In genomic region chr10:99235872-99236626, GRCh38 we compare ENCODE assay signal across 15 cellular contexts. TPM values are rescaled to one million over a fixed set of nuclear protein-coding genes. Genes with fewer than 3 reads are reported as not detected.
DNase-seq lines count a peak whose midpoint lies in the region; ATAC-seq and TF ChIP-seq lines count a peak whose summit lies in the region.
"Had no signal": no experiment of that assay in that cellular context is flagged by ENCODE, and none has a peak within 500 bp of the region (broad histone marks: within the 10 kb centered on the region; RNA-seq: fewer than 3 reads in every experiment).

No MANE protein-coding gene starts in this region.

- H3K9me3 ChIP-seq in right cardiac atrium (ENCODE audit: control insufficient read depth, low read length) (no peaks in the 10 kb centered on the region), vagina (no peaks in the 10 kb centered on the region)

- peaks cover 2% of the 10 kb centered on the region for H3K27me3 ChIP-seq in right cardiac atrium (ENCODE audit: control insufficient read depth, insufficient read depth)
- H3K27me3 ChIP-seq in vagina, result no peaks in the 10 kb centered on the region

- H3K9me3 Mint-ChIP-seq in nephron progenitor cell, result no peaks in the 10 kb centered on the region
- no peaks in the 10 kb centered on the region for H3K9me3 Mint-ChIP-seq in T-helper 2 cell treated with Interferon-gamma antibody and Interleukin-4, amounts not matched to agents 5 μg/mL and 100 μg/mL, for 36 hours
- H3K9me3 Mint-ChIP-seq: activated naive CD8-positive, alpha-beta T cell treated with anti-CD3 and anti-CD28 coated beads, Interleukin-2, amount 50 U/mL, for 24 hours; T-cell had no signal

- ATAC-seq in right cardiac atrium (peak in 1 of 2 donors; percentile 21), Right ventricle myocardium superior (ENCODE audit: poor library complexity) (no peak)
- ATAC-seq: activated CD8-positive, alpha-beta T cell treated with anti-CD3 and anti-CD28 coated beads, Interleukin-2, amount 10 ng/mL, durations not matched to agents 7 days and 5 days; activated naive CD8-positive, alpha-beta T cell treated with anti-CD3 and anti-CD28 coated beads, Interleukin-2, amount 50 U/mL, for 24 hours; T-cell had no signal

- peak in 1 of 3 donors; percentile 11 for DNase-seq in right cardiac atrium
- DNase-seq in Right ventricle myocardium superior, result no peak
- DNase-seq in erythroblast (lab: John Stamatoyannopoulos, UW), result peak; percentile 7 to 13
- DNase-seq in nephron progenitor cell, result peak; percentile 34
- no peak for DNase-seq in vagina (ENCODE audit: extremely low spot score in 2 of 2)
- DNase-seq in cerebellum (ENCODE audit: low spot score), result no peak
- no peak for DNase-seq in T-helper 2 cell treated with Interferon-gamma antibody and Interleukin-4, amounts not matched to agents 5 μg/mL and 100 μg/mL, for 36 hours (ENCODE audit: low spot score)
- no peak for DNase-seq in epidermal melanocyte (ENCODE audit: insufficient read length, low spot score)
- DNase-seq: activated CD8-positive, alpha-beta T cell treated with anti-CD3 and anti-CD28 coated beads, Interleukin-2, amount 10 ng/mL, durations not matched to agents 7 days and 5 days; activated naive CD8-positive, alpha-beta T cell treated with anti-CD3 and anti-CD28 coated beads, Interleukin-2, amount 50 U/mL, for 24 hours; left cardiac atrium; NCI-H1417; NCI-H82; T-cell had no signal

- peak overlapping the region; percentile 11 for H3K4me3 ChIP-seq in right cardiac atrium (ENCODE audit: low read length)
- peak overlapping the region; percentile 48 to 60 for H3K4me3 ChIP-seq in vagina

- peak overlapping the region; percentile 64 for H3K4me3 Mint-ChIP-seq in nephron progenitor cell
- H3K4me3 Mint-ChIP-seq in T-helper 2 cell treated with Interferon-gamma antibody and Interleukin-4, amounts not matched to agents 5 μg/mL and 100 μg/mL, for 36 hours, result no peak overlapping the region
- H3K4me3 Mint-ChIP-seq: activated CD8-positive, alpha-beta T cell treated with anti-CD3 and anti-CD28 coated beads, Interleukin-2, amount 10 ng/mL, durations not matched to agents 7 days and 5 days had no signal

- 4% methylated on average over 38 of the region's 38 CpGs for WGBS in right cardiac atrium

- TF ChIP-seq CTCF in nephron progenitor cell (IDR thresholded peaks at IDR 0.05), result no peak
- no peak for TF ChIP-seq CTCF in vagina (IDR thresholded peaks at IDR 0.05)

- no peaks in the 10 kb centered on the region for H3K36me3 ChIP-seq in vagina

- H3K4me1 ChIP-seq in right cardiac atrium (ENCODE audit: control insufficient read depth, insufficient read depth, low read length) (no peaks in the 10 kb centered on the region), vagina (peaks cover 25% of the 10 kb centered on the region)

- H3K27ac ChIP-seq in right cardiac atrium (ENCODE audit: low read length), result no peak overlapping the region
- H3K27ac ChIP-seq in vagina, result peak overlapping the region; percentile 79

- intact Hi-C loops in right cardiac atrium (cut with DNase I), result no loop called here
- intact Hi-C loops in Right ventricle myocardium superior (cut with DNase I), result no loop called here
- intact Hi-C loops in vagina (cut with DNase I), result no loop called here

- H3K27ac Mint-ChIP-seq in nephron progenitor cell, result no peak overlapping the region
- H3K27ac Mint-ChIP-seq in T-helper 2 cell treated with Interferon-gamma antibody and Interleukin-4, amounts not matched to agents 5 μg/mL and 100 μg/mL, for 36 hours, result no peak overlapping the region
- H3K27ac Mint-ChIP-seq: activated CD8-positive, alpha-beta T cell treated with anti-CD3 and anti-CD28 coated beads, Interleukin-2, amount 10 ng/mL, durations not matched to agents 7 days and 5 days; activated naive CD8-positive, alpha-beta T cell treated with anti-CD3 and anti-CD28 coated beads, Interleukin-2, amount 50 U/mL, for 24 hours; T-cell had no signal

- peaks cover 48% of the 10 kb centered on the region for H3K4me1 Mint-ChIP-seq in nephron progenitor cell
- peaks cover 14% of the 10 kb centered on the region for H3K4me1 Mint-ChIP-seq in T-helper 2 cell treated with Interferon-gamma antibody and Interleukin-4, amounts not matched to agents 5 μg/mL and 100 μg/mL, for 36 hours (ENCODE audit: low read depth)

- TF ChIP-seq POLR2A in erythroblast (IDR thresholded peaks at IDR 0.05; ENCODE audit: low read length) (no peak), vagina (IDR thresholded peaks at IDR 0.05) (no peak)

- peaks cover 94% of the 10 kb centered on the region for H3K27me3 Mint-ChIP-seq in nephron progenitor cell (ENCODE audit: low read depth, poor library complexity)
- H3K27me3 Mint-ChIP-seq in T-helper 2 cell treated with Interferon-gamma antibody and Interleukin-4, amounts not matched to agents 5 μg/mL and 100 μg/mL, for 36 hours (ENCODE audit: low read depth), result peaks cover 78% of the 10 kb centered on the region

- no peaks in the 10 kb centered on the region for H3K36me3 Mint-ChIP-seq in nephron progenitor cell (ENCODE audit: low read depth)
- no peaks in the 10 kb centered on the region for H3K36me3 Mint-ChIP-seq in T-helper 2 cell treated with Interferon-gamma antibody and Interleukin-4, amounts not matched to agents 5 μg/mL and 100 μg/mL, for 36 hours (ENCODE audit: low read depth)
- H3K36me3 Mint-ChIP-seq: T-cell had no signal

RNA-seq across cellular contexts. Expression of gene HPSE2, which starts 0.4 kb away (rescaled TPM):
- not detected for total RNA-seq in right cardiac atrium
- polyA plus RNA-seq in right cardiac atrium, result 0.09 TPM
- not detected for total RNA-seq in Right ventricle myocardium superior
- total RNA-seq in vagina, result 10.6 TPM
- not detected for total RNA-seq in cerebellum
- total RNA-seq: activated CD8-positive, alpha-beta T cell treated with anti-CD3 and anti-CD28 coated beads, Interleukin-2, amount 10 ng/mL, durations not matched to agents 7 days and 5 days; endothelial cell of umbilical vein had no signal
- polyA plus RNA-seq: endothelial cell of umbilical vein had no signal

Comparison
In these comparisons a context has a peak if more than half of its experiments do, and no peak if none do; other contexts are left out.
1. DNase-seq: peak in erythroblast (2 of 2) and nephron progenitor cell (single experiment); none in Right ventricle myocardium superior (single experiment), vagina (0 of 2), cerebellum (single experiment), T-helper 2 cell treated with Interferon-gamma antibody and Interleukin-4, amounts not matched to agents 5 μg/mL and 100 μg/mL, for 36 hours (single experiment) and epidermal melanocyte (single experiment).
2. RNA of gene HPSE2, which starts 0.4 kb away (total RNA-seq): 10.6 TPM in vagina (single experiment); not detected in Right ventricle myocardium superior (single experiment), not detected in right cardiac atrium and not detected in cerebellum (single experiment); every median in the first group is over 10 times any median in the second.